9 cellular contexts compared by ENCODE assay signal in genomic region chr6:6515691-6516607, GRCh38.
DNase-seq lines count a peak whose midpoint lies in the region; ATAC-seq and TF ChIP-seq lines count a peak whose summit lies in the region.
"Had no signal": no experiment of that assay in that cellular context is flagged by ENCODE, and none has a peak within 500 bp of the region (broad histone marks: within the 10 kb centered on the region; RNA-seq: fewer than 3 reads in every experiment).

No MANE protein-coding gene starts in this region.

- peak; percentile 44 for ATAC-seq in GM18498 (IDR thresholded peaks at IDR 0.05; ENCODE audit: unreplicated experiment)
- ATAC-seq in HG02852 (IDR thresholded peaks at IDR 0.05; ENCODE audit: unreplicated experiment) = peak; percentile 78
- ATAC-seq in lower lobe of right lung = no peak
- ATAC-seq: WTC11 had no signal

- no peak for TF ChIP-seq CTCF in lower lobe of right lung (IDR thresholded peaks at IDR 0.05)
- no peak for TF ChIP-seq CTCF in coronary artery (IDR thresholded peaks at IDR 0.05)

- H3K9me3 ChIP-seq in lower lobe of right lung = no peaks in the 10 kb centered on the region

- DNase-seq in activated CD8-positive, alpha-beta memory T cell treated with anti-CD3 and anti-CD28 coated beads, Interleukin-2, amount 50 U/mL, for 48 hours = peak; percentile 75
- peak; percentile 44 to 66 for DNase-seq in stimulated activated CD4-positive, alpha-beta T cell treated with anti-CD3 and anti-CD28 coated beads, Interleukin-2, amount 100 ng/mL, for 24 hours
- no peak for DNase-seq in GF-D8 (lab: John Stamatoyannopoulos, UW)
- DNase-seq in H4 (ENCODE audit: low spot score) = no peak
- DNase-seq in lower lobe of right lung = no peak
- no peak for DNase-seq in coronary artery (ENCODE audit: low spot score)

- H3K4me1 ChIP-seq in lower lobe of right lung = no peaks in the 10 kb centered on the region

- intact Hi-C loops in lower lobe of right lung (cut with DNase I) = no loop called here

- no peaks in the 10 kb centered on the region for H3K36me3 ChIP-seq in lower lobe of right lung

- no peaks in the 10 kb centered on the region for H3K27me3 ChIP-seq in lower lobe of right lung (ENCODE audit: low read depth)

- H3K27ac ChIP-seq in lower lobe of right lung (no peak overlapping the region), coronary artery (peak overlapping the region in 1 of 2 donors; percentile 41)

- H3K4me3 ChIP-seq in lower lobe of right lung = no peak overlapping the region
- no peak overlapping the region for H3K4me3 ChIP-seq in coronary artery

Comparison
In these comparisons a context has a peak if more than half of its experiments do, and no peak if none do; other contexts are left out.
1. ATAC-seq: peak in GM18498 (single experiment) and HG02852 (single experiment); none in lower lobe of right lung (0 of 2).
2. DNase-seq: peak in activated CD8-positive, alpha-beta memory T cell treated with anti-CD3 and anti-CD28 coated beads, Interleukin-2, amount 50 U/mL, for 48 hours (single experiment) and stimulated activated CD4-positive, alpha-beta T cell treated with anti-CD3 and anti-CD28 coated beads, Interleukin-2, amount 100 ng/mL, for 24 hours (2 of 2); none in GF-D8 (single experiment), H4 (single experiment), lower lobe of right lung (single experiment) and coronary artery (single experiment).